ENCODE assay signal across 1 cellular context in genomic region chr14:23300687-23301223, GRCh38.
TF ChIP-seq lines count a peak whose summit lies in the region.

No MANE protein-coding gene starts in this region.

TF ChIP-seq in neural cell, 6 proteins besides CTCF, POLR2A, EP300 and RAD21 (continued from another document):
- TF ChIP-seq REST (IDR thresholded peaks at IDR 0.05; ENCODE audit: borderline replicate concordance), result peak; percentile 7
TF ChIP-seq in neural cell: peak in this region for 1.
